ENCODE assay signal across 8 cellular contexts in genomic region chrX:70444326-70445196, GRCh38. TPM values are rescaled to one million over a fixed set of nuclear protein-coding genes. Genes with fewer than 3 reads are reported as not detected.
DNase-seq lines count a peak whose midpoint lies in the region; ATAC-seq and TF ChIP-seq lines count a peak whose summit lies in the region.

DLG3 (plus strand) TSS chrX:70444835; CDS start chrX:70445202, 367 bp downstream.

- peak within 1 kb of the TSS in 1 of 2 donors; percentile 10 for H3K4me3 ChIP-seq in cardiac fibroblast (replicated peaks in 1 of 2; ENCODE audit: low read depth in 2 of 2, low read length in 2 of 2)
- H3K4me3 ChIP-seq in testis, result peak within 1 kb of the TSS in 1 of 2 donors; percentile 2

- H3K27me3 ChIP-seq in layer of hippocampus (ENCODE audit: control insufficient read depth, insufficient read depth, low read length) (no peaks in the 10 kb centered on the region), testis (no peaks in the 10 kb centered on the region)

- DNase-seq in activated CD8-positive, alpha-beta memory T cell treated with anti-CD3 and anti-CD28 coated beads, Interleukin-2, amount 10 ng/mL, durations not matched to agents 7 days and 5 days, result no peak
- DNase-seq in activated CD8-positive, alpha-beta memory T cell treated with anti-CD3 and anti-CD28 coated beads, Interleukin-2, amount 50 U/mL, for 4 hours, result no peak
- DNase-seq in NCI-H524 (lab: John Stamatoyannopoulos, UW), result peak; percentile 65 to 81
- peak; percentile 46 to 48 for DNase-seq in cardiac fibroblast (ENCODE audit: low read depth in 2 of 2)
- peak; percentile 38 for DNase-seq in testis
- DNase-seq in COR-L47 (lab: John Stamatoyannopoulos, UW), result no peak
- DNase-seq in COLO829 (ENCODE audit: low spot score), result no peak

- H3K36me3 Mint-ChIP-seq in activated CD8-positive, alpha-beta memory T cell treated with anti-CD3 and anti-CD28 coated beads, Interleukin-2, amount 10 ng/mL, durations not matched to agents 7 days and 5 days, result no peaks in the 10 kb centered on the region

- no peaks in the 10 kb centered on the region for H3K9me3 Mint-ChIP-seq in activated CD8-positive, alpha-beta memory T cell treated with anti-CD3 and anti-CD28 coated beads, Interleukin-2, amount 10 ng/mL, durations not matched to agents 7 days and 5 days (ENCODE audit: low read depth)

- 0 to 18% methylated on average over 1 to 5 of the region's 55 CpGs for WGBS in testis, 2 donors

- intact Hi-C loops in testis (cut with DNase I; ENCODE audit: low total_unique reads), result no loop called here

- no peak for TF ChIP-seq POLR2A in testis (IDR thresholded peaks at IDR 0.05)

- H3K4me3 Mint-ChIP-seq in activated CD8-positive, alpha-beta memory T cell treated with anti-CD3 and anti-CD28 coated beads, Interleukin-2, amount 10 ng/mL, durations not matched to agents 7 days and 5 days, result peak within 1 kb of the TSS; percentile 59

- peaks cover 8% of the 10 kb centered on the region for H3K4me1 Mint-ChIP-seq in activated CD8-positive, alpha-beta memory T cell treated with anti-CD3 and anti-CD28 coated beads, Interleukin-2, amount 10 ng/mL, durations not matched to agents 7 days and 5 days

- TF ChIP-seq CTCF in cardiac fibroblast (IDR thresholded peaks at IDR 0.05; ENCODE audit: low read depth, low read length) (no peak), testis (IDR thresholded peaks at IDR 0.05) (no peak)

- ATAC-seq in activated CD8-positive, alpha-beta memory T cell treated with anti-CD3 and anti-CD28 coated beads, Interleukin-2, amount 10 ng/mL, durations not matched to agents 7 days and 5 days, result peak; percentile 65

- no peaks in the 10 kb centered on the region for H3K36me3 ChIP-seq in testis (ENCODE audit: low read depth, missing control alignments)

- H3K9me3 ChIP-seq in testis, result no peaks in the 10 kb centered on the region

- CTCF ChIA-PET in activated CD8-positive, alpha-beta memory T cell treated with anti-CD3 and anti-CD28 coated beads, Interleukin-2, amount 10 ng/mL, durations not matched to agents 7 days and 5 days (lab: Charles Lee), result interaction anchor here (0.9 kb wide), 1 partner anchor 11 kb away, joined by 3 read pairs; no protein-coding TSS in a partner anchor

- H3K27me3 Mint-ChIP-seq in activated CD8-positive, alpha-beta memory T cell treated with anti-CD3 and anti-CD28 coated beads, Interleukin-2, amount 10 ng/mL, durations not matched to agents 7 days and 5 days, result peaks cover 41% of the 10 kb centered on the region

- no peak within 1 kb of the TSS for H3K27ac Mint-ChIP-seq in activated CD8-positive, alpha-beta memory T cell treated with anti-CD3 and anti-CD28 coated beads, Interleukin-2, amount 10 ng/mL, durations not matched to agents 7 days and 5 days

- H3K4me1 ChIP-seq in testis, result no peaks in the 10 kb centered on the region

- H3K27ac ChIP-seq in layer of hippocampus (ENCODE audit: low read depth, low read length), result peak within 1 kb of the TSS; percentile 42
- H3K27ac ChIP-seq in testis, result no peak within 1 kb of the TSS

RNA-seq across cellular contexts. Expression of gene DLG3, which starts in this region (rescaled TPM):
- total RNA-seq in activated CD8-positive, alpha-beta memory T cell treated with anti-CD3 and anti-CD28 coated beads, Interleukin-2, amount 10 ng/mL, durations not matched to agents 7 days and 5 days, result 10 to 100 TPM; 39.6 to 48.8 TPM
- 1 to 10 TPM; 5.6 to 7.1 TPM for total RNA-seq in testis
- 7.8 TPM for polyA plus RNA-seq in testis (ENCODE audit: insufficient read depth, low read depth, low replicate concordance)

Comparison
In these comparisons a context has a peak if more than half of its experiments do, and no peak if none do; other contexts are left out.
1. RNA of gene DLG3 (total RNA-seq): 39.6 to 48.8 TPM in activated CD8-positive, alpha-beta memory T cell treated with anti-CD3 and anti-CD28 coated beads, Interleukin-2, amount 10 ng/mL, durations not matched to agents 7 days and 5 days; 5.6 to 7.1 TPM in testis; every median in the first group is over 4 times any median in the second.
2. DNase-seq: peak in NCI-H524 (2 of 2), cardiac fibroblast (2 of 2) and testis (single experiment); none in activated CD8-positive, alpha-beta memory T cell treated with anti-CD3 and anti-CD28 coated beads, Interleukin-2, amount 10 ng/mL, durations not matched to agents 7 days and 5 days (single experiment), activated CD8-positive, alpha-beta memory T cell treated with anti-CD3 and anti-CD28 coated beads, Interleukin-2, amount 50 U/mL, for 4 hours (single experiment), COR-L47 (single experiment) and COLO829 (single experiment).